In genomic region chr1:204633665-204634064, GRCh38 we compare ENCODE assay signal across 34 cellular contexts. TPM values are rescaled to one million over a fixed set of nuclear protein-coding genes. Genes with fewer than 3 reads are reported as not detected.
DNase-seq lines count a peak whose midpoint lies in the region; ATAC-seq, FAIRE-seq and TF ChIP-seq lines count a peak whose summit lies in the region.
"Had no signal": no experiment of that assay in that cellular context is flagged by ENCODE, and none has a peak within 500 bp of the region (broad histone marks: within the 10 kb centered on the region; RNA-seq: fewer than 3 reads in every experiment).

No MANE protein-coding gene starts in this region.

- peaks cover 0 to 6% (median 0%) of the 10 kb centered on the region in 11 donors for H3K9me3 ChIP-seq in heart right ventricle
- H3K9me3 ChIP-seq: BE2C, suprapubic skin had no signal

- H3K27ac ChIP-seq in heart right ventricle: no peak overlapping the region
- H3K27ac ChIP-seq: HL-60, suprapubic skin had no signal

- DNase-seq in heart right ventricle: peak; percentile 23 to 45
- DNase-seq in cardiac septum (ENCODE audit: low spot score): no peak
- DNase-seq in cerebellum (ENCODE audit: low spot score): peak; percentile 57
- DNase-seq in pons (ENCODE audit: low spot score): peak; percentile 27
- no peak for DNase-seq in urothelium cell line (ENCODE audit: low spot score)
- DNase-seq in GM10266 (ENCODE audit: extremely low spot score): no peak
- DNase-seq: ACHN; activated CD4-positive, alpha-beta memory T cell treated with anti-CD3 and anti-CD28 coated beads for 36 hours; activated CD4-positive, CD25-positive, alpha-beta regulatory T cell treated with anti-CD3 and anti-CD28 coated beads, Interleukin-2, amount 50 U/mL, for 72 hours; activated T-cell treated with anti-CD3 and anti-CD28 coated beads, Interleukin-2, amount 50 U/mL, for 72 hours; BE2C; CD8-positive, alpha-beta T cell; central memory CD4-positive, alpha-beta T cell; dermis blood vessel endothelial cell; endodermal cell; foreskin melanocyte; HFFc6; KG1; NCI-H1417 treated with DMSO at 0.1 percent for 48 hours; NCI-H510A; nephron progenitor cell; PC-3; stimulated activated naive CD4-positive, alpha-beta T cell; T-helper 2 cell had no signal

- no peak for TF ChIP-seq CTCF in heart right ventricle (IDR thresholded peaks at IDR 0.05)
- no peak for TF ChIP-seq CTCF in GM10266 (IDR thresholded peaks at IDR 0.05; ENCODE audit: control insufficient read depth, insufficient read depth, low read depth, missing control alignments)

- intact Hi-C loops in heart right ventricle (cut with DNase I) (no loop called here), cardiac septum (cut with DNase I) (no loop called here)

- FAIRE-seq in urothelium cell line (lab: Jason Lieb, UNC): no peak
- FAIRE-seq: astrocyte, GM12878, H1 had no signal

- ATAC-seq in heart right ventricle: peak in 4 of 8 donors; percentile 30 to 52 (median 40)
- ATAC-seq in HG03354 (IDR thresholded peaks at IDR 0.05; ENCODE audit: poor library complexity, severe bottlenecking, unreplicated experiment): no peak
- ATAC-seq: activated T-cell treated with anti-CD3 and anti-CD28 coated beads, Interleukin-2, amount 50 U/mL, for 72 hours; CD8-positive, alpha-beta T cell; esophagus mucosa; GM12878; PC-3 had no signal

- no peak overlapping the region for H3K4me3 ChIP-seq in heart right ventricle
- H3K4me3 ChIP-seq: GM12878, smooth muscle cell, suprapubic skin had no signal

- H3K36me3 ChIP-seq in heart right ventricle: no peaks in the 10 kb centered on the region
- H3K36me3 ChIP-seq: BE2C, suprapubic skin had no signal

- H3K4me1 ChIP-seq in heart right ventricle: peaks cover 0 to 11% (median 5%) of the 10 kb centered on the region in 9 donors

- peaks cover 0 to 14% (median 0%) of the 10 kb centered on the region in 7 donors for H3K27me3 ChIP-seq in heart right ventricle
- H3K27me3 ChIP-seq: BE2C had no signal

- WGBS in heart right ventricle, 2 donors: 51% methylated on average over 8 of the region's 8 CpGs

RNA-seq across cellular contexts. Expression of gene LRRN2, which starts 51.9 kb away (rescaled TPM):
- total RNA-seq in heart right ventricle (1 to 10 TPM in 9 of 10 donors, under 1 TPM in 1; 0.95 to 2.9 (median 1.1) TPM), cardiac septum (1.6 TPM), cerebellum (10.8 TPM)
- polyA plus RNA-seq in heart right ventricle: 1 to 10 TPM in 1 of 2 donors, under 1 TPM in 1; 0.73 to 1.9 TPM
- total RNA-seq: activated CD4-positive, alpha-beta memory T cell treated with anti-CD3 and anti-CD28 coated beads for 36 hours; activated T-cell treated with anti-CD3 and anti-CD28 coated beads, Interleukin-2, amount 50 U/mL, for 72 hours; CD8-positive, alpha-beta T cell; GM12878; HFFc6; MCF 10A; osteocyte had no signal
- polyA plus RNA-seq: GM12878 had no signal

Comparison
In these comparisons a context has a peak if more than half of its experiments do, and no peak if none do; other contexts are left out.
1. DNase-seq: peak in heart right ventricle (2 of 2), cerebellum (single experiment) and pons (single experiment); none in cardiac septum (single experiment), urothelium cell line (single experiment) and GM10266 (single experiment).